In the genomic region with DNA sequence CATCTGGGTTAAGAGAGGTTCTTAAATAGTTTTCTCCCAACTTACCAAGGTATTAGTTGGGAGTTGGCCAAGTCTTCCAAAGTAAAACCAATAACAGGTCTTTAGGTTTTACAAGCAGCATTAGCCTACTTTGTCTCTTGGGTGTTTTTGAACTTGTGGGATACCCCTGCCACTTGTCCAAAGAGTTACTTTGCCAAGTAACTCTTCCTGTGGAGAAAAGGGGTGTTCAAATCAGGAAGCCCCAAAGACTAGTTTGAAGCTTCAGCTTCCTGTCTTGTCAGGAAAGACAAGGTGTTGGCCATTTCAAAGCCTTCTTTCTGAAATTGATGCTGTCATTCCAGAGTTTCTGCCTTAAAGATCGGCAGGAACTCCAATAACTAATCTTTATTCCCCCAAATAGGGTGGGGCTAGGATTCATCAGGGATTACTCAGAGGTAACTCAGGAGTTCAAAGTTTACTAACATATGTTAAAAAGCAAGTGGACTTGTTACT, we compare ENCODE assay signal across 8 cellular contexts. TPM values are rescaled to one million over a fixed set of nuclear protein-coding genes. Genes with fewer than 3 reads are reported as not detected.
DNase-seq lines count a peak whose midpoint lies in the region; ATAC-seq, FAIRE-seq and TF ChIP-seq lines count a peak whose summit lies in the region.

No MANE protein-coding gene starts in this region.

- H3K27ac Mint-ChIP-seq in activated T-cell treated with anti-CD3 and anti-CD28 coated beads, Interleukin-2, amount 50 U/mL, for 72 hours: peak overlapping the region; percentile 77
- H3K27ac Mint-ChIP-seq in T-helper 2 cell treated with Interferon-gamma antibody and Interleukin-4, amounts not matched to agents 5 μg/mL and 100 μg/mL, for 36 hours: peak overlapping the region; percentile 92

- 11 to 20% methylated on average over 1 of the region's 1 CpG for WGBS in gastroesophageal sphincter (ENCODE audit: low coverage in 1 of 2), 2 donors

- H3K27me3 Mint-ChIP-seq in activated T-cell treated with anti-CD3 and anti-CD28 coated beads, Interleukin-2, amount 50 U/mL, for 72 hours (ENCODE audit: low read depth): no peaks in the 10 kb centered on the region
- no peaks in the 10 kb centered on the region for H3K27me3 Mint-ChIP-seq in T-helper 2 cell treated with Interferon-gamma antibody and Interleukin-4, amounts not matched to agents 5 μg/mL and 100 μg/mL, for 36 hours (ENCODE audit: low read depth)

- peak overlapping the region; percentile 41 to 91 (median 86) for H3K27ac ChIP-seq in gastroesophageal sphincter

- no peak for TF ChIP-seq EP300 in gastroesophageal sphincter (IDR thresholded peaks at IDR 0.05)

- FAIRE-seq in RCC 7860 (lab: Jason Lieb, UNC): no peak

- H3K4me1 ChIP-seq in gastroesophageal sphincter: peaks cover 0 to 59% (median 5%) of the 10 kb centered on the region in 3 donors

- no peaks in the 10 kb centered on the region for H3K27me3 ChIP-seq in gastroesophageal sphincter

- peaks cover 9 to 19% of the 10 kb centered on the region in 2 donors for H3K36me3 Mint-ChIP-seq in activated T-cell treated with anti-CD3 and anti-CD28 coated beads, Interleukin-2, amount 50 U/mL, for 72 hours (ENCODE audit: insufficient read depth in 2 of 2)
- peaks cover 27% of the 10 kb centered on the region for H3K36me3 Mint-ChIP-seq in T-helper 2 cell treated with Interferon-gamma antibody and Interleukin-4, amounts not matched to agents 5 μg/mL and 100 μg/mL, for 36 hours (ENCODE audit: low read depth)

- TF ChIP-seq CTCF in gastroesophageal sphincter (IDR thresholded peaks at IDR 0.05): no peak

- H3K4me3 ChIP-seq in gastroesophageal sphincter (peak overlapping the region; percentile 87 to 100), skeletal muscle cell (ENCODE audit: low read depth, low read length) (peak overlapping the region; percentile 84)

- no peak for DNase-seq in activated T-cell treated with anti-CD3 and anti-CD28 coated beads, Interleukin-2, amount 50 U/mL, for 72 hours
- no peak for DNase-seq in activated T-cell treated with anti-CD3 and anti-CD28 coated beads, Interleukin-2, amount 50 U/mL, for 48 hours
- no peak for DNase-seq in T-helper 2 cell treated with Interferon-gamma antibody and Interleukin-4, amounts not matched to agents 5 μg/mL and 100 μg/mL, for 36 hours (ENCODE audit: low spot score)
- no peak for DNase-seq in skeletal muscle cell (ENCODE audit: low read depth)
- no peak for DNase-seq in RCC 7860 (ENCODE audit: low spot score)

- H3K36me3 ChIP-seq in gastroesophageal sphincter: peaks cover 0 to 27% of the 10 kb centered on the region in 2 donors

- no peaks in the 10 kb centered on the region for H3K9me3 Mint-ChIP-seq in activated T-cell treated with anti-CD3 and anti-CD28 coated beads, Interleukin-2, amount 50 U/mL, for 72 hours
- no peaks in the 10 kb centered on the region for H3K9me3 Mint-ChIP-seq in T-helper 2 cell treated with Interferon-gamma antibody and Interleukin-4, amounts not matched to agents 5 μg/mL and 100 μg/mL, for 36 hours

- no peak for ATAC-seq in activated T-cell treated with anti-CD3 and anti-CD28 coated beads, Interleukin-2, amount 50 U/mL, for 72 hours (replicated peaks in 1 of 2)
- ATAC-seq in gastroesophageal sphincter (no peak), HG03439 (IDR thresholded peaks at IDR 0.05; ENCODE audit: unreplicated experiment) (no peak), HG03025 (IDR thresholded peaks at IDR 0.05; ENCODE audit: low FRiP score, unreplicated experiment) (no peak)

- H3K4me1 Mint-ChIP-seq in activated T-cell treated with anti-CD3 and anti-CD28 coated beads, Interleukin-2, amount 50 U/mL, for 72 hours (ENCODE audit: low read depth): peaks cover 80% of the 10 kb centered on the region
- H3K4me1 Mint-ChIP-seq in T-helper 2 cell treated with Interferon-gamma antibody and Interleukin-4, amounts not matched to agents 5 μg/mL and 100 μg/mL, for 36 hours (ENCODE audit: low read depth): peaks cover 44% of the 10 kb centered on the region

- TF ChIP-seq POLR2A in gastroesophageal sphincter (IDR thresholded peaks at IDR 0.05): no peak

- H3K4me3 Mint-ChIP-seq in activated T-cell treated with anti-CD3 and anti-CD28 coated beads, Interleukin-2, amount 50 U/mL, for 72 hours: peak overlapping the region; percentile 88 to 89
- H3K4me3 Mint-ChIP-seq in T-helper 2 cell treated with Interferon-gamma antibody and Interleukin-4, amounts not matched to agents 5 μg/mL and 100 μg/mL, for 36 hours: peak overlapping the region; percentile 94

- no peaks in the 10 kb centered on the region for H3K9me3 ChIP-seq in gastroesophageal sphincter

RNA-seq across cellular contexts. Expression of a gene that starts 0.8 kb away (rescaled TPM):
- 10 to 100 TPM; 12.3 to 13.2 TPM for total RNA-seq in activated T-cell treated with anti-CD3 and anti-CD28 coated beads, Interleukin-2, amount 50 U/mL, for 72 hours
- 10 to 100 TPM; 23.2 to 26.8 (median 25.6) TPM for total RNA-seq in gastroesophageal sphincter
